ENCODE assay signal across 1 cellular context in genomic region chr11:11841605-11842425, GRCh38.
TF ChIP-seq lines count a peak whose summit lies in the region.

TSS of gene USP47 (plus strand) at chr11:11841972. CDS start at chr11:11842186, 214 bp downstream.

TF ChIP-seq in GM23338, 12 proteins besides CTCF, POLR2A, EP300 and RAD21 (continued from another document):
- TF ChIP-seq ZNF462 (CRISPR knock-in tag; IDR thresholded peaks at IDR 0.05) (no peak), STAT1 (IDR thresholded peaks at IDR 0.05; ENCODE audit: unreplicated experiment) (no peak), ETS1 (IDR thresholded peaks at IDR 0.05) (no peak), POLR2AphosphoS5 (IDR thresholded peaks at IDR 0.05; ENCODE audit: low read depth) (peak; percentile 72), NANOG (IDR thresholded peaks at IDR 0.05; ENCODE audit: borderline replicate concordance) (no peak)
